In the genomic region with DNA sequence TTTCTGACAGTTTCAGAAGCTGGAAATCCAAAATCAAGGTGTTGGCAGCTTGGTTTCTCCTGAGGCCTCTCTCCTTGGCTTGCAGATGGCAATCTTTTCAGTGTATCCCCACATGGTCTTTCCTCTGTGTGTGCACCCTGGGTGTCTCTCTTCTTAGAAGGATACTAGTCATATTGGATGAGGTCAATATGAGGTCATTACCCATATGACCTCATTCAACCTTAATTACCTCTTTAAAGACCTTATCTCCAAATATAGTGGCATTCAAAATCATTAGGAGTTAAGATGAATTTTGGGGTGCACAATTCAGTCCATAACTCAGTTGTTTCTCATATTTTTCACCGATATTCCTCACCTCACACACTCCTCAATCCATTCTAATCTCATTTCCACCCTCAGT, we compare ENCODE assay signal across 27 cellular contexts.
"Had no signal": no experiment of that assay in that cellular context is flagged by ENCODE, and none has a peak within 500 bp of the region (broad histone marks: within the 10 kb centered on the region; RNA-seq: fewer than 3 reads in every experiment).

No MANE protein-coding gene starts in this region.

- ATAC-seq: effector memory CD8-positive, alpha-beta T cell; esophagus mucosa; foreskin keratinocyte; gastrocnemius medialis; gastroesophageal sphincter; heart left ventricle; heart right ventricle had no signal

- H3K4me3 ChIP-seq: colonic mucosa, coronary artery, dorsolateral prefrontal cortex, esophagus muscularis mucosa, esophagus squamous epithelium, gastrocnemius medialis, gastroesophageal sphincter, heart left ventricle, heart right ventricle had no signal

- H3K36me3 ChIP-seq: colonic mucosa, esophagus muscularis mucosa, esophagus squamous epithelium, gastrocnemius medialis, gastroesophageal sphincter, heart left ventricle, heart right ventricle had no signal

- H3K27ac ChIP-seq: colonic mucosa, coronary artery, dorsolateral prefrontal cortex, epithelial cell of prostate, esophagus muscularis mucosa, esophagus squamous epithelium, foreskin keratinocyte, gastrocnemius medialis, gastroesophageal sphincter, heart left ventricle, heart right ventricle had no signal

- FAIRE-seq: colon, endometrium, endothelial cell of umbilical vein, frontal cortex had no signal

- DNase-seq: colonic mucosa; cortex of kidney; dermis blood vessel endothelial cell; dorsolateral prefrontal cortex; effector CD4-positive, alpha-beta T cell; effector CD8-positive, alpha-beta T cell; effector memory CD4-positive, alpha-beta T cell; effector memory CD8-positive, alpha-beta T cell; erythroblast; esophagus squamous epithelium; foreskin fibroblast; foreskin keratinocyte; foreskin melanocyte; gastrocnemius medialis; glutamatergic neuron; head of caudate nucleus; heart left ventricle; heart right ventricle had no signal

- H3K9me3 ChIP-seq: colonic mucosa, esophagus muscularis mucosa, esophagus squamous epithelium, gastrocnemius medialis, gastroesophageal sphincter, heart left ventricle, heart right ventricle had no signal
